ENCODE assay signal across 8 cellular contexts in genomic region chr3:180913582-180914404, GRCh38. TPM values are rescaled to one million over a fixed set of nuclear protein-coding genes. Genes with fewer than 3 reads are reported as not detected.
DNase-seq lines count a peak whose midpoint lies in the region; ATAC-seq lines count a peak whose summit lies in the region.

No MANE protein-coding gene starts in this region.

- H3K27me3 ChIP-seq in stomach smooth muscle (ENCODE audit: control insufficient read depth in 1 of 2, insufficient read depth in 2 of 2, low read length in 2 of 2) = no peaks in the 10 kb centered on the region

- peaks cover 20% of the 10 kb centered on the region for H3K4me1 ChIP-seq in stomach smooth muscle (ENCODE audit: control insufficient read depth, insufficient read depth, low read length)

- peak overlapping the region; percentile 96 to 99 for H3K4me3 ChIP-seq in stomach smooth muscle (ENCODE audit: low read length in 2 of 2)

- no peaks in the 10 kb centered on the region for H3K9me3 Mint-ChIP-seq in activated T-cell treated with anti-CD3 and anti-CD28 coated beads, Interleukin-2, amount 50 U/mL, for 24 hours
- no peaks in the 10 kb centered on the region for H3K9me3 Mint-ChIP-seq in activated T-helper 17 cell treated with anti-CD3 and anti-CD28 coated beads, Interleukin-2, amount 50 U/mL, for 72 hours
- H3K9me3 Mint-ChIP-seq in immature natural killer cell = no peaks in the 10 kb centered on the region

- H3K9ac ChIP-seq in stomach smooth muscle (ENCODE audit: low read length in 2 of 2) = peak overlapping the region; percentile 96 to 100

- intact Hi-C loops in left colon (cut with DNase I, micrococcal nuclease) = no loop called here

- H3K27me3 Mint-ChIP-seq in activated T-cell treated with anti-CD3 and anti-CD28 coated beads, Interleukin-2, amount 50 U/mL, for 24 hours = no peaks in the 10 kb centered on the region
- no peaks in the 10 kb centered on the region for H3K27me3 Mint-ChIP-seq in activated T-helper 17 cell treated with anti-CD3 and anti-CD28 coated beads, Interleukin-2, amount 50 U/mL, for 72 hours
- H3K27me3 Mint-ChIP-seq in immature natural killer cell (ENCODE audit: low read depth in 3 of 3) = peaks cover 10 to 12% (median 10%) of the 10 kb centered on the region in 3 donors

- H3K36me3 Mint-ChIP-seq in activated T-cell treated with anti-CD3 and anti-CD28 coated beads, Interleukin-2, amount 50 U/mL, for 24 hours (ENCODE audit: low read depth) = peaks cover 67% of the 10 kb centered on the region
- H3K36me3 Mint-ChIP-seq in activated T-helper 17 cell treated with anti-CD3 and anti-CD28 coated beads, Interleukin-2, amount 50 U/mL, for 72 hours (ENCODE audit: low read depth) = peaks cover 63% of the 10 kb centered on the region
- H3K36me3 Mint-ChIP-seq in immature natural killer cell = no peaks in the 10 kb centered on the region

- H3K36me3 ChIP-seq in stomach smooth muscle (ENCODE audit: control insufficient read depth in 2 of 2, insufficient read depth in 2 of 2, low read length in 2 of 2) = no peaks in the 10 kb centered on the region

- no peak for DNase-seq in activated T-cell treated with anti-CD3 and anti-CD28 coated beads, Interleukin-2, amount 50 U/mL, for 24 hours
- DNase-seq in activated T-cell treated with anti-CD3 and anti-CD28 coated beads for 4 hours (no peak), immature natural killer cell (no peak), MV-4-11 (lab: John Stamatoyannopoulos, UW) (no peak), left colon (no peak)
- no peak for DNase-seq in stimulated activated CD4-positive, alpha-beta T cell treated with anti-CD3 and anti-CD28 coated beads, Interleukin-4, amount 100 ng/mL, for 4 hours

- H3K27ac Mint-ChIP-seq in activated T-cell treated with anti-CD3 and anti-CD28 coated beads, Interleukin-2, amount 50 U/mL, for 24 hours = peak overlapping the region; percentile 98
- peak overlapping the region; percentile 93 for H3K27ac Mint-ChIP-seq in activated T-helper 17 cell treated with anti-CD3 and anti-CD28 coated beads, Interleukin-2, amount 50 U/mL, for 72 hours
- H3K27ac Mint-ChIP-seq in immature natural killer cell = peak overlapping the region; percentile 88 to 99 (median 96)

- H3K4me3 Mint-ChIP-seq in activated T-cell treated with anti-CD3 and anti-CD28 coated beads, Interleukin-2, amount 50 U/mL, for 24 hours = peak overlapping the region; percentile 92
- H3K4me3 Mint-ChIP-seq in activated T-helper 17 cell treated with anti-CD3 and anti-CD28 coated beads, Interleukin-2, amount 50 U/mL, for 72 hours = peak overlapping the region; percentile 88
- peak overlapping the region; percentile 94 to 97 (median 97) for H3K4me3 Mint-ChIP-seq in immature natural killer cell

- H3K27ac ChIP-seq in stomach smooth muscle (ENCODE audit: low read length) = no peak overlapping the region

- H3K9me3 ChIP-seq in stomach smooth muscle (ENCODE audit: control insufficient read depth in 2 of 2, low read length in 2 of 2) = no peaks in the 10 kb centered on the region

- ATAC-seq in activated T-helper 17 cell treated with anti-CD3 and anti-CD28 coated beads, Interleukin-2, amount 50 U/mL, for 72 hours (replicated peaks) = no peak
- ATAC-seq in left colon = no peak

- peaks cover 72% of the 10 kb centered on the region for H3K4me1 Mint-ChIP-seq in activated T-cell treated with anti-CD3 and anti-CD28 coated beads, Interleukin-2, amount 50 U/mL, for 24 hours (ENCODE audit: low read depth)
- H3K4me1 Mint-ChIP-seq in activated T-helper 17 cell treated with anti-CD3 and anti-CD28 coated beads, Interleukin-2, amount 50 U/mL, for 72 hours = peaks cover 15% of the 10 kb centered on the region
- H3K4me1 Mint-ChIP-seq in immature natural killer cell = peaks cover 58 to 66% of the 10 kb centered on the region in 2 donors

RNA-seq across cellular contexts. Expression of gene FXR1, which starts 1.3 kb away (rescaled TPM):
- 100 to 1,000 TPM; 130 to 205 TPM for total RNA-seq in activated T-helper 17 cell treated with anti-CD3 and anti-CD28 coated beads, Interleukin-2, amount 50 U/mL, for 72 hours
- 10 to 100 TPM; 38.0 to 46.9 (median 42.0) TPM for polyA plus RNA-seq in immature natural killer cell
- total RNA-seq in left colon = 10 to 100 TPM; 57.6 to 64.7 TPM
